ENCODE assay signal across 27 cellular contexts in the genomic region with DNA sequence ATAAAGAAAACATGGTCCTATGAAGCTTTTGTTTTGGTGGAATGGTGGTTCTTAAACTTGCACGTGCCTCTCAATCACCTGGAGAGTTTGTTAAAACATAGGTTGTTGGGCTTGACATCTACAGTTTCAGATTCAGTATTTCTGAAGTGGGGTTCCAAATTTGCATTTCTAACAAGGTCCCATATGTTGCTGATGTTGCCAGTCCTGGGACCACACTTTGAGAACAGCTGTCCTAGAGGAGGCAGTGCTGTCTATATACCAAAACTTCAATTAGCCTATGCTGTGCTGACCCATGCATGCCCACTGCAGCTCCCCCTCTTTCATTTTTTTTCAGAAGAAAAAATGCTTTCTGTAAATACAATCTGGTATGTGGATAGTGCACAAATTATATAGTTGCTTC. TPM values are rescaled to one million over a fixed set of nuclear protein-coding genes. Genes with fewer than 3 reads are reported as not detected.
A peak's percentile ranks its signal among the peaks of the same experiment; 100 is the strongest.
DNase-seq lines count a peak whose midpoint lies in the region; ATAC-seq, FAIRE-seq and TF ChIP-seq lines count a peak whose summit lies in the region.
"Had no signal": no experiment of that assay in that cellular context is flagged by ENCODE, and none has a peak within 500 bp of the region (broad histone marks: within the 10 kb centered on the region; RNA-seq: fewer than 3 reads in every experiment).

No MANE protein-coding gene starts in this region.

- H2AFZ ChIP-seq in GM23338, result no peak overlapping the region

- H3K4me1 Mint-ChIP-seq in GM23338, result peaks cover 11% of the 10 kb centered on the region
- H3K4me1 Mint-ChIP-seq: CD14-positive monocyte, immature natural killer cell had no signal

- H3K4me1 ChIP-seq in RWPE2 (ENCODE audit: insufficient read depth, poor library complexity, severe bottlenecking) (peaks cover 67% of the 10 kb centered on the region), GM23338 (ENCODE audit: insufficient read depth) (peaks cover 3% of the 10 kb centered on the region; the same call in 1 of the 2 replicates), lower lobe of right lung (no peaks in the 10 kb centered on the region)

- peaks cover 14% of the 10 kb centered on the region for H3K36me3 Mint-ChIP-seq in GM23338 (ENCODE audit: low read depth)
- H3K36me3 Mint-ChIP-seq: immature natural killer cell had no signal

- peaks cover 3% of the 10 kb centered on the region; the same call in 1 of the 3 replicates for H3K9me3 Mint-ChIP-seq in GM23338
- H3K9me3 Mint-ChIP-seq: stimulated activated naive B cell treated with anti-CD40 and anti-IgM and Interleukin-4, amounts not matched to agents 10 μg/mL and 1 μg/mL and 100 μg/mL, for 72 hours had no signal

- H3K4me3 ChIP-seq in RWPE2 (ENCODE audit: severe bottlenecking) (no peak overlapping the region), GM23338 (no peak overlapping the region), lower lobe of right lung (no peak overlapping the region)
- H3K4me3 ChIP-seq: tibial nerve had no signal

- ATAC-seq in HG02852 (IDR thresholded peaks at IDR 0.05; ENCODE audit: unreplicated experiment), result peak; percentile 72
- ATAC-seq in RWPE2 (ENCODE audit: low read depth), result no peak
- no peak for ATAC-seq in GM23338
- ATAC-seq in esophagus mucosa, result no peak
- ATAC-seq in lower lobe of right lung, result no peak
- ATAC-seq: stimulated activated naive B cell treated with anti-CD40 and anti-IgM and Interleukin-4, amounts not matched to agents 10 μg/mL and 1 μg/mL and 100 μg/mL, for 72 hours had no signal

- FAIRE-seq in GM19239 (lab: Jason Lieb, UNC), result peak; percentile 40
- FAIRE-seq: GM18507 had no signal

- H3K79me2 ChIP-seq in GM23338 (replicated peaks; ENCODE audit: insufficient read depth), result peaks cover 14% of the 10 kb centered on the region; the same call in 1 of the 2 replicates

- H3K4me2 ChIP-seq in GM23338, result no peak overlapping the region

- H3K4me3 Mint-ChIP-seq in GM23338, result no peak overlapping the region
- H3K4me3 Mint-ChIP-seq: CD14-positive monocyte; immature natural killer cell; stimulated activated naive B cell treated with anti-CD40 and anti-IgM and Interleukin-4, amounts not matched to agents 10 μg/mL and 1 μg/mL and 100 μg/mL, for 72 hours had no signal

- H4K20me1 ChIP-seq in GM23338 (replicated peaks; ENCODE audit: insufficient read depth), result no peaks in the 10 kb centered on the region

- no peaks in the 10 kb centered on the region for H3F3A ChIP-seq in GM23338 (replicated peaks; ENCODE audit: low read depth)

- H3K36me3 ChIP-seq in RWPE2 (ENCODE audit: low read depth) (peaks cover 8% of the 10 kb centered on the region), GM23338 (ENCODE audit: insufficient read depth) (no peaks in the 10 kb centered on the region), lower lobe of right lung (no peaks in the 10 kb centered on the region)
- H3K36me3 ChIP-seq: tibial nerve had no signal

- H3K27ac ChIP-seq in RWPE2 (ENCODE audit: poor library complexity, severe bottlenecking) (peak overlapping the region; percentile 98), GM23338 (ENCODE audit: low read depth) (no peak overlapping the region), lower lobe of right lung (no peak overlapping the region)
- H3K27ac ChIP-seq: tibial nerve had no signal

- no peak overlapping the region for H3K27ac Mint-ChIP-seq in GM23338
- H3K27ac Mint-ChIP-seq: CD14-positive monocyte; immature natural killer cell; stimulated activated naive B cell treated with anti-CD40 and anti-IgM and Interleukin-4, amounts not matched to agents 10 μg/mL and 1 μg/mL and 100 μg/mL, for 72 hours had no signal

- DNase-seq in Ammon's horn (ENCODE audit: low spot score) (peak; percentile 18), GM19239 (ENCODE audit: insufficient read length, low spot score) (no peak), RWPE2 (ENCODE audit: low spot score) (no peak), GM23338 (ENCODE audit: low spot score) (no peak), NCI-H2196 treated with DMSO at 0.1 percent for 48 hours (lab: John Stamatoyannopoulos, UW; ENCODE audit: unreplicated experiment) (no peak), lower lobe of right lung (no peak)
- DNase-seq: ACHN; activated CD4-positive, alpha-beta T cell treated with anti-CD3 and anti-CD28 coated beads, Interleukin-2, amount 50 U/mL, for 1 hour; activated gamma-delta T cell treated with Interleukin-2 at 50 U/mL for 16 hours; amniotic stem cell; central memory CD4-positive, alpha-beta T cell; DMS79; effector CD8-positive, alpha-beta T cell; immature natural killer cell; KG1; NCI-H1048; NCI-H2171; NK-92 treated with Interleukin-12 subunit alpha and Interleukin-12 subunit beta, amount 100 ng/mL, for 24 hours; retina; RPMI8226; stimulated activated naive B cell treated with anti-CD40 and anti-IgM and Interleukin-4, amounts not matched to agents 10 μg/mL and 1 μg/mL and 100 μg/mL, for 72 hours; SW 1271 had no signal

- TF ChIP-seq CTCF in RWPE2 (IDR thresholded peaks at IDR 0.05; ENCODE audit: poor library complexity, severe bottlenecking) (no peak), GM23338 (conservative IDR thresholded peaks at IDR 0.05; ENCODE audit: low read depth in 2 of 2) (no peak), lower lobe of right lung (IDR thresholded peaks at IDR 0.05) (no peak)

- no peaks in the 10 kb centered on the region for H3K27me3 Mint-ChIP-seq in GM23338 (ENCODE audit: insufficient read depth, low read depth, poor library complexity)
- H3K27me3 Mint-ChIP-seq: stimulated activated naive B cell treated with anti-CD40 and anti-IgM and Interleukin-4, amounts not matched to agents 10 μg/mL and 1 μg/mL and 100 μg/mL, for 72 hours had no signal

- intact Hi-C loops in lower lobe of right lung (cut with DNase I), result no loop called here

- H3K27me3 ChIP-seq in RWPE2 (ENCODE audit: insufficient read depth, poor library complexity, severe bottlenecking) (no peaks in the 10 kb centered on the region), GM23338 (ENCODE audit: insufficient read depth) (no peaks in the 10 kb centered on the region), lower lobe of right lung (ENCODE audit: low read depth) (no peaks in the 10 kb centered on the region)
- H3K27me3 ChIP-seq: tibial nerve had no signal

- H3K9me3 ChIP-seq in RWPE2 (ENCODE audit: severe bottlenecking) (no peaks in the 10 kb centered on the region), lower lobe of right lung (no peaks in the 10 kb centered on the region)
- H3K9me3 ChIP-seq: tibial nerve had no signal

- H3K9me2 ChIP-seq in GM23338 (ENCODE audit: insufficient read depth), result no peaks in the 10 kb centered on the region

TF ChIP-seq in GM23338, 12 proteins besides CTCF, POLR2A, EP300 and RAD21 (continues in another document):
- TF ChIP-seq NANOG (IDR thresholded peaks at IDR 0.05; ENCODE audit: borderline replicate concordance) (no peak), CREB1 (CRISPR knock-in tag; IDR thresholded peaks at IDR 0.05; ENCODE audit: low read depth) (no peak), STAT1 (IDR thresholded peaks at IDR 0.05; ENCODE audit: unreplicated experiment) (no peak), REST (IDR thresholded peaks at IDR 0.05; ENCODE audit: unreplicated experiment) (no peak), EZH2phosphoT487 (IDR thresholded peaks at IDR 0.05; ENCODE audit: unreplicated experiment) (no peak), JUNB (IDR thresholded peaks at IDR 0.05; ENCODE audit: unreplicated experiment) (no peak), ZNF114 (CRISPR knock-in tag; IDR thresholded peaks at IDR 0.05) (no peak), ZNF331 (CRISPR knock-in tag; IDR thresholded peaks at IDR 0.05; ENCODE audit: low read depth) (no peak), EZH2 (IDR thresholded peaks at IDR 0.05; ENCODE audit: low read depth, unreplicated experiment) (no peak), ETS1 (IDR thresholded peaks at IDR 0.05) (no peak), POLR2AphosphoS5 (IDR thresholded peaks at IDR 0.05; ENCODE audit: low read depth) (no peak)

RNA-seq across cellular contexts. Expression of gene ALCAM, which starts 31.3 kb away (rescaled TPM):
- 29.7 and 36.0 TPM in 2 replicates for total RNA-seq in GM23338 (2014; rRNA removed; shearing (Covaris generic))
- polyA plus RNA-seq in GM23338 (2016; fragmentation: Nextera tagmentation; extraction: Ambion mirVana), result 11.3 and 14.2 TPM in 2 replicates
- total RNA-seq in esophagus mucosa (4.7 TPM), lower lobe of right lung (174 TPM)
